ENCODE assay signal across 10 cellular contexts in genomic region chr10:91887900-91888225, GRCh38. TPM values are rescaled to one million over a fixed set of nuclear protein-coding genes. Genes with fewer than 3 reads are reported as not detected.
DNase-seq lines count a peak whose midpoint lies in the region; ATAC-seq, FAIRE-seq and TF ChIP-seq lines count a peak whose summit lies in the region.
"Had no signal": no experiment of that assay in that cellular context is flagged by ENCODE, and none has a peak within 500 bp of the region (broad histone marks: within the 10 kb centered on the region; RNA-seq: fewer than 3 reads in every experiment).

No MANE protein-coding gene starts in this region.

- no peak overlapping the region for H4K8ac ChIP-seq in mesenchymal stem cell (ENCODE audit: low read length)

- H3K23ac ChIP-seq in mesenchymal stem cell (ENCODE audit: low read length in 2 of 2), result no peak overlapping the region

- H3K4me1 Mint-ChIP-seq in activated T-cell treated with anti-CD3 and anti-CD28 coated beads, Interleukin-2, amount 50 U/mL, for 4 hours (ENCODE audit: low read depth), result peaks cover 9% of the 10 kb centered on the region

- H3K4ac ChIP-seq in mesenchymal stem cell (ENCODE audit: low read depth in 1 of 2, low read length in 2 of 2), result peak overlapping the region in 1 of 2 experiments; percentile 22

- no TSS peak for BruUV-seq in mammary epithelial cell (replicated peaks; lab: Mats Ljungman, UMichigan)

- no peak for TF ChIP-seq EP300 in transverse colon (IDR thresholded peaks at IDR 0.05; ENCODE audit: low read depth)

- no peaks in the 10 kb centered on the region for H3K36me3 ChIP-seq in mammary epithelial cell (ENCODE audit: insufficient read depth, low read length)
- H3K36me3 ChIP-seq in mesenchymal stem cell (ENCODE audit: control insufficient read depth in 1 of 2, insufficient read depth in 2 of 2, low read depth in 1 of 2, low read length in 2 of 2), result no peaks in the 10 kb centered on the region
- no peaks in the 10 kb centered on the region for H3K36me3 ChIP-seq in transverse colon
- H3K36me3 ChIP-seq: HAP-1 had no signal

- no peak overlapping the region for H4K91ac ChIP-seq in mesenchymal stem cell (ENCODE audit: low read length)

- H3K4me3 Mint-ChIP-seq in activated T-cell treated with anti-CD3 and anti-CD28 coated beads, Interleukin-2, amount 50 U/mL, for 4 hours, result peak overlapping the region; percentile 85

- no peaks in the 10 kb centered on the region for H4K20me1 ChIP-seq in mammary epithelial cell (ENCODE audit: insufficient read depth, low read length)

- H2BK12ac ChIP-seq in mesenchymal stem cell (ENCODE audit: low read length in 2 of 2), result peak overlapping the region in 1 of 2 experiments; percentile 51

- H3K18ac ChIP-seq in mesenchymal stem cell (ENCODE audit: low read depth in 1 of 2, low read length in 2 of 2), result no peak overlapping the region

- H3K27me3 ChIP-seq in mammary epithelial cell (ENCODE audit: insufficient read depth, low read length), result no peaks in the 10 kb centered on the region
- H3K27me3 ChIP-seq in mesenchymal stem cell (ENCODE audit: control insufficient read depth in 1 of 2, insufficient read depth in 1 of 2, low read length in 2 of 2), result no peaks in the 10 kb centered on the region
- H3K27me3 ChIP-seq in transverse colon, result peaks cover 25% of the 10 kb centered on the region

- TF ChIP-seq CTCF in mammary epithelial cell (conservative IDR thresholded peaks at IDR 0.05 in 1 of 2, IDR thresholded peaks at IDR 0.05 in 1 of 2; ENCODE audit: extremely low read depth in 1 of 2, insufficient read depth in 1 of 2, low read depth in 1 of 2, low read length in 2 of 2) (no peak), transverse colon (IDR thresholded peaks at IDR 0.05) (no peak), D721Med (IDR thresholded peaks at IDR 0.05; ENCODE audit: insufficient read depth, missing control alignments) (no peak)

- H3K9ac ChIP-seq in mammary epithelial cell (ENCODE audit: insufficient read depth, low read length) (peak overlapping the region; percentile 19), mesenchymal stem cell (ENCODE audit: low read length) (peak overlapping the region; percentile 78)

- intact Hi-C loops in mammary epithelial cell (cut with micrococcal nuclease) (loop anchor here (2.0 kb wide), 2 partner anchors 15 to 19 kb away; no protein-coding TSS in a partner anchor), transverse colon (cut with DNase I; ENCODE audit: low total_unique reads) (no loop called here)

- in situ Hi-C loops in mammary epithelial cell (cut with MboI; ENCODE audit: low sequenced_read_pairs in 2 of 2) (no loop called here), transverse colon (cut with MboI; ENCODE audit: low pct_ligation_motif_present in 1 of 4, low pct_unique_long_range_greater_than_20kb in 1 of 4, low sequenced_read_pairs in 3 of 4) (loop anchor here in 1 of 4 donors (10.0 kb wide), 1 partner anchor 123 kb away; no protein-coding TSS in a partner anchor)

- H3K4me2 ChIP-seq in mammary epithelial cell (ENCODE audit: insufficient read depth, low read depth, low read length) (peak overlapping the region; percentile 92), mesenchymal stem cell (ENCODE audit: low read length, poor library complexity, severe bottlenecking) (peak overlapping the region; percentile 94)

- H3K4me1 ChIP-seq in mammary epithelial cell (ENCODE audit: insufficient read depth, low read length) (peaks cover 13% of the 10 kb centered on the region), mesenchymal stem cell (ENCODE audit: control insufficient read depth, insufficient read depth, low read depth, low read length) (peaks cover 8% of the 10 kb centered on the region), transverse colon (peaks cover 0 to 18% (median 10%) of the 10 kb centered on the region in 4 donors)

- H2AK5ac ChIP-seq in mesenchymal stem cell (ENCODE audit: low read length, severe bottlenecking), result no peak overlapping the region

- H2BK15ac ChIP-seq in mesenchymal stem cell (ENCODE audit: low read depth, poor library complexity, severe bottlenecking), result no peak overlapping the region

- no peak overlapping the region for H3K14ac ChIP-seq in mesenchymal stem cell (ENCODE audit: low read length in 2 of 2)

- peak overlapping the region; percentile 40 to 46 (median 44) for H3K4me3 ChIP-seq in mammary epithelial cell (replicated peaks in 1 of 3; ENCODE audit: insufficient read depth in 1 of 3, low read depth in 2 of 3, low read length in 3 of 3)
- H3K4me3 ChIP-seq in mesenchymal stem cell (ENCODE audit: insufficient read depth in 1 of 2, low read depth in 1 of 2, low read length in 2 of 2), result peak overlapping the region; percentile 64 to 88
- H3K4me3 ChIP-seq in transverse colon, result peak overlapping the region; percentile 17 to 49 (median 37)
- H3K4me3 ChIP-seq: HAP-1 had no signal

- 23% methylated on average over 5 of the region's 5 CpGs for WGBS in mammary epithelial cell (ENCODE audit: low coverage, missing lambda C conversion rate)
- WGBS in mesenchymal stem cell, result 49% methylated on average over 2 of the region's 5 CpGs
- 11 to 14% methylated on average over 5 of the region's 5 CpGs for WGBS in transverse colon (ENCODE audit: low coverage in 1 of 2), 2 donors

- no peaks in the 10 kb centered on the region for H3K9me3 Mint-ChIP-seq in activated T-cell treated with anti-CD3 and anti-CD28 coated beads, Interleukin-2, amount 50 U/mL, for 4 hours

- no peaks in the 10 kb centered on the region for H3K79me1 ChIP-seq in mesenchymal stem cell (replicated peaks; ENCODE audit: low read length, poor library complexity, severe bottlenecking)

- no peak overlapping the region for H2BK120ac ChIP-seq in mesenchymal stem cell (ENCODE audit: low read depth, low read length)

- no peak for FAIRE-seq in RCC 7860 (lab: Jason Lieb, UNC)
- FAIRE-seq in D721Med (lab: Jason Lieb, UNC), result no peak

- dilution Hi-C loops in mammary epithelial cell (cut with HindIII; ENCODE audit: low sequenced_read_pairs), result no loop called here

- TF ChIP-seq POLR2A in transverse colon (IDR thresholded peaks at IDR 0.05), result no peak

- no peak overlapping the region for H2BK5ac ChIP-seq in mesenchymal stem cell (ENCODE audit: low read depth, low read length, poor library complexity, severe bottlenecking)

- ATAC-seq in activated T-cell treated with anti-CD3 and anti-CD28 coated beads, Interleukin-2, amount 50 U/mL, for 4 hours, result no peak

- H3K27me3 Mint-ChIP-seq in activated T-cell treated with anti-CD3 and anti-CD28 coated beads, Interleukin-2, amount 50 U/mL, for 4 hours (ENCODE audit: low read depth), result peaks cover 14% of the 10 kb centered on the region

- H3K79me2 ChIP-seq in mammary epithelial cell (ENCODE audit: insufficient read depth, low read length), result no peaks in the 10 kb centered on the region

- H2AFZ ChIP-seq in mammary epithelial cell (ENCODE audit: low read depth, low read length), result peak overlapping the region; percentile 84
- H2AFZ ChIP-seq in mesenchymal stem cell (ENCODE audit: low read depth, low read length), result no peak overlapping the region

- H3K27ac ChIP-seq in mammary epithelial cell (ENCODE audit: insufficient read depth, low read depth, low read length) (no peak overlapping the region), mesenchymal stem cell (ENCODE audit: low read length, poor library complexity, severe bottlenecking) (no peak overlapping the region), transverse colon (no peak overlapping the region)

- CTCF ChIA-PET in mammary epithelial cell (lab: Charles Lee; ENCODE audit: low non-redundant PET), result no interaction called here

- H3K36me3 Mint-ChIP-seq in activated T-cell treated with anti-CD3 and anti-CD28 coated beads, Interleukin-2, amount 50 U/mL, for 4 hours (ENCODE audit: insufficient read depth), result no peaks in the 10 kb centered on the region

- H3K9me3 ChIP-seq in mammary epithelial cell (replicated peaks; ENCODE audit: insufficient read depth, low read length) (no peaks in the 10 kb centered on the region), mesenchymal stem cell (ENCODE audit: control insufficient read depth, low read length) (no peaks in the 10 kb centered on the region), transverse colon (no peaks in the 10 kb centered on the region)
- H3K9me3 ChIP-seq: HAP-1 had no signal

- DNase-seq in activated T-cell treated with anti-CD3 and anti-CD28 coated beads, Interleukin-2, amount 50 U/mL, for 4 hours, result no peak
- DNase-seq in activated T-cell treated with anti-CD3 and anti-CD28 coated beads, Interleukin-2, amount 50 U/mL, for 48 hours, result no peak
- DNase-seq in mammary epithelial cell (no peak), mesenchymal stem cell (no peak), transverse colon (no peak), SKM-1 (lab: John Stamatoyannopoulos, UW; ENCODE audit: unreplicated experiment) (no peak), RCC 7860 (ENCODE audit: low spot score) (no peak), D721Med (ENCODE audit: insufficient read length, low spot score) (no peak)
- DNase-seq: NCI-H748 treated with DMSO at 0.1 percent for 48 hours had no signal

RNA-seq across cellular contexts. Expression of gene FGFBP3, which starts 21.4 kb away (rescaled TPM):
- 1 to 10 TPM; 2.3 to 3.7 (median 2.6) TPM for total RNA-seq in activated T-cell treated with anti-CD3 and anti-CD28 coated beads, Interleukin-2, amount 50 U/mL, for 4 hours
- total RNA-seq in mammary epithelial cell (under 1 TPM; 0.17 to 0.68 TPM), transverse colon (1 to 10 TPM in 2 of 4 donors, under 1 TPM in 2; 0.75 to 7.8 (median 1.0) TPM)
- 0.11 TPM for polyA plus RNA-seq in mammary epithelial cell
- polyA minus RNA-seq in mammary epithelial cell, result not detected
- polyA plus RNA-seq in mesenchymal stem cell (2013, experiment 1 of 2), result 3.7 TPM
- polyA plus RNA-seq in mesenchymal stem cell (2013, experiment 2 of 2), result 3.3 TPM

RNA-seq across cellular contexts. Expression of gene BTAF1, which starts 35.7 kb away (rescaled TPM):
- total RNA-seq in activated T-cell treated with anti-CD3 and anti-CD28 coated beads, Interleukin-2, amount 50 U/mL, for 4 hours, result 10 to 100 TPM; 44.5 to 49.5 (median 46.3) TPM
- total RNA-seq in mammary epithelial cell (10 to 100 TPM; 33.2 to 55.8 TPM), transverse colon (10 to 100 TPM; 23.9 to 58.6 (median 37.0) TPM)
- polyA plus RNA-seq in mammary epithelial cell, result 11.9 TPM
- 26.7 TPM for polyA minus RNA-seq in mammary epithelial cell
- 16.7 TPM for polyA plus RNA-seq in mesenchymal stem cell (2013, experiment 1 of 2)
- polyA plus RNA-seq in mesenchymal stem cell (2013, experiment 2 of 2), result 16.6 TPM
